1 cellular context compared by ENCODE assay signal in genomic region chr7:66535414-66536329, GRCh38.
TF ChIP-seq lines count a peak whose summit lies in the region.

No MANE protein-coding gene starts in this region.

TF ChIP-seq in HepG2, 621 proteins besides CTCF, POLR2A, EP300 and RAD21 (continued from another document and continues in another):
- TF ChIP-seq CCAR2 (optimal IDR thresholded peaks at IDR 0.05; ENCODE audit: low read depth, low read length) (no peak), SIX1 (CRISPR knock-in tag; IDR thresholded peaks at IDR 0.05; ENCODE audit: borderline replicate concordance) (no peak), SNRNP70 (IDR thresholded peaks at IDR 0.05; ENCODE audit: low read depth, low read length) (no peak), ZNF552 (CRISPR knock-in tag; IDR thresholded peaks at IDR 0.05; ENCODE audit: borderline replicate concordance) (no peak), ZFY (CRISPR knock-in tag; IDR thresholded peaks at IDR 0.05) (peak; percentile 75; the same call in 1 of the 2 replicates), HNRNPL (IDR thresholded peaks at IDR 0.05; ENCODE audit: low read depth, low read length) (0 out of 2 replicates have a peak, but pooled peaks have one; percentile 57), ZNF562 (CRISPR knock-in tag; IDR thresholded peaks at IDR 0.05; ENCODE audit: borderline replicate concordance) (no peak), ZNF570 (CRISPR knock-in tag; IDR thresholded peaks at IDR 0.05; ENCODE audit: borderline replicate concordance) (no peak), ZNF777 (CRISPR knock-in tag; IDR thresholded peaks at IDR 0.05) (no peak), ZNF770 (CRISPR knock-in tag; IDR thresholded peaks at IDR 0.05) (peak; percentile 68; the same call in 1 of the 2 replicates), TRAFD1 (CRISPR knock-in tag; IDR thresholded peaks at IDR 0.05; ENCODE audit: borderline replicate concordance) (no peak), HNF1A (IDR thresholded peaks at IDR 0.05; ENCODE audit: low read depth) (no peak), HNF1A (CRISPR knock-in tag; IDR thresholded peaks at IDR 0.05; ENCODE audit: borderline replicate concordance) (peak; percentile 46; the same call in 1 of the 2 replicates), HDAC6 (IDR thresholded peaks at IDR 0.05; ENCODE audit: low read depth, low read length) (no peak), SRY (CRISPR knock-in tag; IDR thresholded peaks at IDR 0.05) (peak; percentile 64; the same call in 1 of the 2 replicates), CHD4 (IDR thresholded peaks at IDR 0.05; ENCODE audit: borderline replicate concordance, low read length) (peak; percentile 92; the same call in 1 of the 2 replicates), ZNF460 (CRISPR knock-in tag; IDR thresholded peaks at IDR 0.05; ENCODE audit: borderline replicate concordance) (no peak; the same call in 1 of the 2 replicates), ZNF616 (CRISPR knock-in tag; IDR thresholded peaks at IDR 0.05; ENCODE audit: low read depth) (no peak), ZBTB14 (CRISPR knock-in tag; IDR thresholded peaks at IDR 0.05) (no peak), ESRRA (CRISPR knock-in tag; IDR thresholded peaks at IDR 0.05; ENCODE audit: low read depth) (no peak; the same call in 1 of the 2 replicates), ZNF136 (CRISPR knock-in tag; IDR thresholded peaks at IDR 0.05; ENCODE audit: low read depth) (no peak), GATA4 (IDR thresholded peaks at IDR 0.05; ENCODE audit: borderline replicate concordance, low read depth) (no peak), ZNF337 (CRISPR knock-in tag; IDR thresholded peaks at IDR 0.05; ENCODE audit: borderline replicate concordance, low read depth) (0 out of 2 replicates have a peak, but pooled peaks have one; percentile 37), ZNF607 (CRISPR knock-in tag; IDR thresholded peaks at IDR 0.05; ENCODE audit: borderline replicate concordance) (peak; percentile 71; the same call in 1 of the 2 replicates), HIC2 (CRISPR knock-in tag; IDR thresholded peaks at IDR 0.05; ENCODE audit: low read depth) (peak; percentile 66; the same call in 1 of the 2 replicates), FOXC1 (CRISPR knock-in tag; IDR thresholded peaks at IDR 0.05; ENCODE audit: borderline replicate concordance) (no peak; the same call in none of the 2 replicates), NFIB (CRISPR knock-in tag; IDR thresholded peaks at IDR 0.05; ENCODE audit: borderline replicate concordance) (no peak), FOXM1 (CRISPR knock-in tag; IDR thresholded peaks at IDR 0.05) (no peak), FOXA1 (IDR thresholded peaks at IDR 0.05) (no peak), FOXA1 (CRISPR knock-in tag; IDR thresholded peaks at IDR 0.05) (peak; percentile 55), ZNF382 (CRISPR knock-in tag; IDR thresholded peaks at IDR 0.05; ENCODE audit: borderline replicate concordance) (no peak), TFDP1 (CRISPR knock-in tag; IDR thresholded peaks at IDR 0.05; ENCODE audit: borderline replicate concordance) (no peak; the same call in 1 of the 2 replicates), HMG20A (CRISPR knock-in tag; IDR thresholded peaks at IDR 0.05; ENCODE audit: borderline replicate concordance) (0 out of 2 replicates have a peak, but pooled peaks have one; percentile 41), PITX1 (CRISPR knock-in tag; IDR thresholded peaks at IDR 0.05) (peak; percentile 90), EZH2 (conservative IDR thresholded peaks at IDR 0.05; ENCODE audit: low read depth, low read length) (no peak), GPBP1L1 (CRISPR knock-in tag; IDR thresholded peaks at IDR 0.05) (no peak), BORCS8-MEF2B (CRISPR knock-in tag; IDR thresholded peaks at IDR 0.05) (no peak), NAIF1 (CRISPR knock-in tag; IDR thresholded peaks at IDR 0.05; ENCODE audit: borderline replicate concordance) (no peak), HMGA1 (CRISPR knock-in tag; conservative IDR thresholded peaks at IDR 0.05) (no peak), ZFX (CRISPR knock-in tag; IDR thresholded peaks at IDR 0.05; ENCODE audit: low read depth) (peak; percentile 87)
- TF ChIP-seq, protein P1, sequence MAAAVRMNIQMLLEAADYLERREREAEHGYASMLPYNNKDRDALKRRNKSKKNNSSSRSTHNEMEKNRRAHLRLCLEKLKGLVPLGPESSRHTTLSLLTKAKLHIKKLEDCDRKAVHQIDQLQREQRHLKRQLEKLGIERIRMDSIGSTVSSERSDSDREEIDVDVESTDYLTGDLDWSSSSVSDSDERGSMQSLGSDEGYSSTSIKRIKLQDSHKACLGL (CRISPR knock-in tag; IDR thresholded peaks at IDR 0.05): peak; percentile 34; the same call in 1 of the 2 replicates
- TF ChIP-seq, protein P2, sequence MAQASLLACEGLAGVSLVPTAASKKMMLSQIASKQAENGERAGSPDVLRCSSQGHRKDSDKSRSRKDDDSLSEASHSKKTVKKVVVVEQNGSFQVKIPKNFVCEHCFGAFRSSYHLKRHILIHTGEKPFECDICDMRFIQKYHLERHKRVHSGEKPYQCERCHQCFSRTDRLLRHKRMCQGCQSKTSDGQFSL (CRISPR knock-in tag; IDR thresholded peaks at IDR 0.05): no peak
- TF ChIP-seq, protein P3, sequence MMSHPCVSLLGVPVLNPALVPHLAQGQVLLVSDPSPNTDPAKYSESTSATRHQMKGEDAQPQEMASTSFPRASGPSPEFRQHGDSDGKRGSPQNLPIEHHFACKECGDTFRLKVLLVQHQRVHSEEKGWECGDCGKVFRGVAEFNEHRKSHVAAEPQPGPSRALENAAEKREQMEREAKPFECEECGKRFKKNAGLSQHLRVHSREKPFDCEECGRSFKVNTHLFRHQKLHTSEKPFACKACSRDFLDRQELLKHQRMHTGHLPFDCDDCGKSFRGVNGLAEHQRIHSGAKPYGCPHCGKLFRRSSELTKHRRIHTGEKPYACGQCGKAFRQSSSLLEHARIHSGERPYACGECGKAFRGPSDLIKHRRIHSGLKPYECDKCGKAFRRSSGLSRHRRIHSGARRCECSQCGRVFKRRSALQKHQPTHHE (CRISPR knock-in tag; IDR thresholded peaks at IDR 0.05; ENCODE audit: borderline replicate concordance): 0 out of 2 replicates have a peak, but pooled peaks have one; percentile 29
- TF ChIP-seq, protein P4, sequence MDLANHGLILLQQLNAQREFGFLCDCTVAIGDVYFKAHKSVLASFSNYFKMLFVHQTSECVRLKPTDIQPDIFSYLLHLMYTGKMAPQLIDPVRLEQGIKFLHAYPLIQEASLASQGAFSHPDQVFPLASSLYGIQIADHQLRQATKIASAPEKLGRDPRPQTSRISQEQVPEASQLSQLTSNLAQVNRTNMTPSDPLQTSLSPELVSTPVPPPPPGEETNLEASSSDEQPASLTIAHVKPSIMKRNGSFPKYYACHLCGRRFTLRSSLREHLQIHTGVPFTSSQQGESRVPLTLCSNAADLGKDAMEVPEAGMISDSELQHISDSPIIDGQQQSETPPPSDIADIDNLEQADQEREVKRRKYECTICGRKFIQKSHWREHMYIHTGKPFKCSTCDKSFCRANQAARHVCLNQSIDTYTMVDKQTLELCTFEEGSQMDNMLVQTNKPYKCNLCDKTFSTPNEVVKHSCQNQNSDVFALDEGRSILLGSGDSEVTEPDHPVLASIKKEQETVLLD (CRISPR knock-in tag; IDR thresholded peaks at IDR 0.05; ENCODE audit: low read depth): no peak
